ENCODE assay signal across 15 cellular contexts in the genomic region with DNA sequence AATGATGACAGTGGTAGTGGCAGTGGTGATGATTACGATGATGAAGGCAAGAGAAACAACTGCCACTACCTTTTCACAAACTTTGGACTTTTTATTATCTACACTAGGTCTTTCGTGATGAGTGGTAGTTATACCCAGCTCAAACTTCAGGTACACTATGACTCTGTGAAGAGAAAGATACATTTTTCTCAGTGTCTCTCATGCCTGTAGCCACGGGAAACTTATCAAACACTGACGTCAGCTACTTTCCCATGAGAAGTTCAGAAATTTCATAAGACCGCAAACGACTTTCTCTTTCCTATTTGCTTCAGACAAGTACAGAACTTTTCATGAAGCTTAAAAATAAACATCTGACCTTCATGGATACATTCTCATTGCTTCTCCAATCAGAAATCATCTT. TPM values are rescaled to one million over a fixed set of nuclear protein-coding genes. Genes with fewer than 3 reads are reported as not detected.
A peak's percentile ranks its signal among the peaks of the same experiment; 100 is the strongest.
DNase-seq lines count a peak whose midpoint lies in the region; ATAC-seq and TF ChIP-seq lines count a peak whose summit lies in the region.
"Had no signal": no experiment of that assay in that cellular context is flagged by ENCODE, and none has a peak within 500 bp of the region (broad histone marks: within the 10 kb centered on the region; RNA-seq: fewer than 3 reads in every experiment).

No MANE protein-coding gene starts in this region.

- H4K91ac ChIP-seq in trophoblast cell (ENCODE audit: low read depth, low read length), result no peak overlapping the region

- H3K4me1 ChIP-seq in gastroesophageal sphincter, result peaks cover 0 to 93% (median 24%) of the 10 kb centered on the region in 3 donors
- H3K4me1 ChIP-seq in trophoblast cell (ENCODE audit: control insufficient read depth in 1 of 2, insufficient read depth in 2 of 2, low read length in 2 of 2), result peaks cover 8 to 21% of the 10 kb centered on the region in 2 experiments
- peaks cover 8 to 13% of the 10 kb centered on the region in 2 donors for H3K4me1 ChIP-seq in aorta (ENCODE audit: control insufficient read depth in 1 of 2, insufficient read depth in 2 of 2, low read length in 2 of 2)
- H3K4me1 ChIP-seq in upper lobe of right lung, result no peaks in the 10 kb centered on the region

- CTCF ChIA-PET in HEK293T (lab: Yijun Ruan, JAX), result no interaction called here

- H3K36me3 ChIP-seq in gastroesophageal sphincter (no peaks in the 10 kb centered on the region), trophoblast cell (ENCODE audit: control insufficient read depth in 1 of 2, insufficient read depth in 2 of 2, low read length in 2 of 2) (peaks cover 5 to 12% of the 10 kb centered on the region in 2 experiments), aorta (ENCODE audit: control insufficient read depth in 1 of 2, insufficient read depth in 2 of 2, low read length in 1 of 2) (peaks cover 0 to 2% of the 10 kb centered on the region in 2 donors), upper lobe of right lung (no peaks in the 10 kb centered on the region)

- no peaks in the 10 kb centered on the region for H3K27me3 ChIP-seq in gastroesophageal sphincter
- H3K27me3 ChIP-seq in trophoblast cell (ENCODE audit: insufficient read depth, low read length), result no peaks in the 10 kb centered on the region
- no peaks in the 10 kb centered on the region for H3K27me3 ChIP-seq in aorta (ENCODE audit: control insufficient read depth in 1 of 2, insufficient read depth in 2 of 2, low read length in 1 of 2)
- H3K27me3 ChIP-seq in upper lobe of right lung, result no peaks in the 10 kb centered on the region
- H3K27me3 ChIP-seq: MG63 had no signal

- H2AK5ac ChIP-seq in trophoblast cell (ENCODE audit: low read length), result no peak overlapping the region

- peaks cover 12% of the 10 kb centered on the region for H3K79me2 ChIP-seq in trophoblast cell (ENCODE audit: control insufficient read depth, insufficient read depth, low read length, poor library complexity)

- H3K4ac ChIP-seq in trophoblast cell (ENCODE audit: low read depth, low read length), result peak overlapping the region; percentile 76

- H2BK12ac ChIP-seq in trophoblast cell (ENCODE audit: low read length), result peak overlapping the region; percentile 89

- POLR2A ChIA-PET in HEK293T (lab: Yijun Ruan, JAX), result no interaction called here

- peaks cover 22% of the 10 kb centered on the region for H3K79me1 ChIP-seq in trophoblast cell (ENCODE audit: low read length)

- no peaks in the 10 kb centered on the region for H3K9me3 ChIP-seq in gastroesophageal sphincter
- no peaks in the 10 kb centered on the region for H3K9me3 ChIP-seq in trophoblast cell (ENCODE audit: insufficient read depth, low read depth, low read length)
- H3K9me3 ChIP-seq in aorta (ENCODE audit: control insufficient read depth, low read length), result no peaks in the 10 kb centered on the region
- H3K9me3 ChIP-seq in upper lobe of right lung, result no peaks in the 10 kb centered on the region
- H3K9me3 ChIP-seq: MG63 had no signal

- H3K23ac ChIP-seq in trophoblast cell (ENCODE audit: low read length), result no peak overlapping the region

- no peak for TF ChIP-seq CTCF in gastroesophageal sphincter (IDR thresholded peaks at IDR 0.05)
- TF ChIP-seq CTCF in upper lobe of right lung (IDR thresholded peaks at IDR 0.05), result no peak

- no peak for TF ChIP-seq EP300 in gastroesophageal sphincter (IDR thresholded peaks at IDR 0.05)

- DNase-seq in Right ventricle myocardium inferior (ENCODE audit: missing footprints) (no peak), cardiac septum (ENCODE audit: low spot score) (no peak), trophoblast cell (peak; percentile 56 to 74), aorta (no peak), upper lobe of right lung (no peak), NCI-H446 (lab: John Stamatoyannopoulos, UW) (no peak), HEK293T (ENCODE audit: extremely low spot score) (no peak)
- DNase-seq: activated B cell treated with CpG ODN at 0.5 μM for 24 hours; activated CD8-positive, alpha-beta memory T cell treated with anti-CD3 and anti-CD28 coated beads, Interleukin-2, amount 50 U/mL, for 48 hours; activated naive CD8-positive, alpha-beta T cell treated with anti-CD3 and anti-CD28 coated beads, Interleukin-2, amount 10 ng/mL, durations not matched to agents 7 days and 5 days; kidney; MG63; naive thymus-derived CD8-positive, alpha-beta T cell; SW 1271 had no signal

- intact Hi-C loops in Right ventricle myocardium inferior (cut with DNase I) (no loop called here), cardiac septum (cut with DNase I) (no loop called here), aorta (cut with DNase I) (no loop called here), upper lobe of right lung (cut with DNase I) (no loop called here)

- 47 to 59% methylated on average over 6 of the region's 6 CpGs for WGBS in gastroesophageal sphincter (ENCODE audit: low coverage in 1 of 2), 2 donors
- no CpG with 5 or more reads among the region's 6 CpGs for WGBS in trophoblast cell (ENCODE audit: extremely low coverage, insufficient coverage, insufficient read length)
- 11 to 14% methylated on average over 6 of the region's 6 CpGs for WGBS in aorta, 2 donors

- ATAC-seq in Right ventricle myocardium inferior (peak; percentile 51), gastroesophageal sphincter (peak; percentile 63), aorta (ENCODE audit: low FRiP score) (peak; percentile 63), upper lobe of right lung (no peak)
- ATAC-seq: naive thymus-derived CD8-positive, alpha-beta T cell had no signal

- H4K12ac ChIP-seq in trophoblast cell (ENCODE audit: low read depth, low read length), result no peak overlapping the region

- no peak overlapping the region for H3K14ac ChIP-seq in trophoblast cell (ENCODE audit: low read length)

- no peak overlapping the region for H3K4me2 ChIP-seq in trophoblast cell (ENCODE audit: low read length)

- no peak overlapping the region for H3K18ac ChIP-seq in trophoblast cell (ENCODE audit: low read length)

- H2BK5ac ChIP-seq in trophoblast cell (ENCODE audit: low read depth, low read length, poor library complexity), result peak overlapping the region; percentile 46

- H2BK120ac ChIP-seq in trophoblast cell (ENCODE audit: insufficient read depth, low read length, poor library complexity), result no peak overlapping the region

- H2AFZ ChIP-seq in trophoblast cell (ENCODE audit: insufficient read depth, low read length, poor library complexity), result no peak overlapping the region

- H3K9ac ChIP-seq in trophoblast cell (ENCODE audit: low read length), result no peak overlapping the region

- no peak overlapping the region for H4K8ac ChIP-seq in trophoblast cell (ENCODE audit: low read depth, low read length)

- no peak overlapping the region for H3K4me3 ChIP-seq in gastroesophageal sphincter
- no peak overlapping the region for H3K4me3 ChIP-seq in trophoblast cell (ENCODE audit: low read depth, low read length)
- peak overlapping the region in 1 of 2 donors; percentile 18 for H3K4me3 ChIP-seq in aorta (ENCODE audit: low read length in 2 of 2)
- no peak overlapping the region for H3K4me3 ChIP-seq in upper lobe of right lung
- H3K4me3 ChIP-seq: MG63 had no signal

- H3K27ac ChIP-seq in gastroesophageal sphincter (peak overlapping the region; percentile 73 to 99 (median 83)), trophoblast cell (ENCODE audit: low read depth, low read length) (peak overlapping the region; percentile 89), aorta (ENCODE audit: low read depth in 1 of 2, low read length in 2 of 2) (peak overlapping the region; percentile 67), upper lobe of right lung (no peak overlapping the region)

- TF ChIP-seq POLR2A in gastroesophageal sphincter (IDR thresholded peaks at IDR 0.05), result no peak

TF ChIP-seq in HEK293T, 16 proteins besides CTCF, POLR2A, EP300 and RAD21:
- TF ChIP-seq NFRKB (IDR thresholded peaks at IDR 0.05), result no peak
- TF ChIP-seq FOXA1 (IDR thresholded peaks at IDR 0.05), result no peak
- TF ChIP-seq L3MBTL2 (conservative IDR thresholded peaks at IDR 0.05), result no peak
- TF ChIP-seq CTBP1 (IDR thresholded peaks at IDR 0.05; ENCODE audit: borderline replicate concordance), result no peak
- no peak for TF ChIP-seq SUZ12 (IDR thresholded peaks at IDR 0.05)
- no peak for TF ChIP-seq FOXK2 (IDR thresholded peaks at IDR 0.05)
- no peak for TF ChIP-seq TARDBP (IDR thresholded peaks at IDR 0.05)
- no peak for TF ChIP-seq LEF1 (IDR thresholded peaks at IDR 0.05; ENCODE audit: borderline replicate concordance)
- TF ChIP-seq ZNF384 (IDR thresholded peaks at IDR 0.05), result no peak
- TF ChIP-seq BHLHE40 (IDR thresholded peaks at IDR 0.05; ENCODE audit: borderline replicate concordance), result no peak
TF ChIP-seq in HEK293T: peak in this region for 0.

RNA-seq across cellular contexts. Expression of a gene that starts 57.0 kb away (rescaled TPM):
- 99.1 TPM for total RNA-seq in Right ventricle myocardium inferior
- total RNA-seq in cardiac septum, result 237 TPM
- 1,000 to 10,000 TPM; 1,513 to 2,575 (median 1,808) TPM for total RNA-seq in gastroesophageal sphincter
- polyA plus RNA-seq in trophoblast cell (2013), result 510 and 518 TPM in 2 replicates
- total RNA-seq in aorta, result 1,000 to 10,000 TPM; 1,102 to 1,700 TPM
- 1,000 to 10,000 TPM in 1 of 2 donors, 100 to 1,000 TPM in 1; 658 to 1,235 TPM for polyA plus RNA-seq in aorta
- 213 TPM for total RNA-seq in upper lobe of right lung
- total RNA-seq: activated naive CD8-positive, alpha-beta T cell treated with anti-CD3 and anti-CD28 coated beads, Interleukin-2, amount 10 ng/mL, durations not matched to agents 7 days and 5 days; naive thymus-derived CD8-positive, alpha-beta T cell had no signal
- polyA plus RNA-seq: naive thymus-derived CD8-positive, alpha-beta T cell had no signal

Comparison
In these comparisons a context has a peak if more than half of its experiments do, and no peak if none do; other contexts are left out.
1. DNase-seq: peak in trophoblast cell (2 of 2); none in Right ventricle myocardium inferior (single experiment), cardiac septum (single experiment), aorta (0 of 2), upper lobe of right lung (single experiment), NCI-H446 (0 of 2) and HEK293T (single experiment).